18 cellular contexts compared by ENCODE assay signal in genomic region chr13:97068146-97068545, GRCh38.
DNase-seq lines count a peak whose midpoint lies in the region; ATAC-seq and TF ChIP-seq lines count a peak whose summit lies in the region.
"Had no signal": no experiment of that assay in that cellular context is flagged by ENCODE, and none has a peak within 500 bp of the region (broad histone marks: within the 10 kb centered on the region; RNA-seq: fewer than 3 reads in every experiment).

No MANE protein-coding gene starts in this region.

- H3K27ac Mint-ChIP-seq in endothelial cell (ENCODE audit: unreplicated experiment), result no peak overlapping the region
- H3K27ac Mint-ChIP-seq in natural killer cell treated with Interleukin-12 subunit alpha and Interleukin-12 subunit beta and Interleukin-15 and Interleukin-18, amount 100 ng/mL, for 72 hours, result no peak overlapping the region
- H3K27ac Mint-ChIP-seq: activated T-helper 1 cell treated with anti-CD3 and anti-CD28 coated beads, Interleukin-12 subunit alpha, Interleukin-12 subunit beta, Interleukin-2, Interleukin-4 antibody, amounts not matched to agents 30 ng/mL and 10 ng/mL and 1 ng/mL, durations not matched to agents 14 hours and 24 hours and 36 hours had no signal

- peaks cover 0 to 3% (median 2%) of the 10 kb centered on the region in 11 experiments; a peak in 12 of 22 replicates for H3K9me3 ChIP-seq in BLaER1 treated with 17β-estradiol and CSF1 and Interleukin-3, amounts not matched to agents 10 nM and 100 nM (replicated peaks in 1 of 11)
- no peaks in the 10 kb centered on the region for H3K9me3 ChIP-seq in right atrium auricular region
- H3K9me3 ChIP-seq: A549, esophagus muscularis mucosa, uterus had no signal

- H3K9ac ChIP-seq in BLaER1 treated with 17β-estradiol and CSF1 and Interleukin-3, amounts not matched to agents 10 nM and 100 nM, result no peak overlapping the region

- DNase-seq in NCI-H1092 treated with DMSO at 0.1 percent for 48 hours (lab: John Stamatoyannopoulos, UW), result peak; percentile 86
- peak; percentile 98 for DNase-seq in NCI-H748 (lab: John Stamatoyannopoulos, UW; ENCODE audit: unreplicated experiment)
- peak; percentile 6 for DNase-seq in endothelial cell (ENCODE audit: low spot score)
- DNase-seq in natural killer cell treated with Interleukin-12 subunit alpha and Interleukin-12 subunit beta and Interleukin-15 and Interleukin-18, amount 100 ng/mL, for 72 hours (ENCODE audit: low spot score), result no peak
- DNase-seq in right atrium auricular region (ENCODE audit: low spot score), result no peak
- DNase-seq in D341Med (ENCODE audit: low spot score), result no peak
- DNase-seq: activated CD4-positive, alpha-beta T cell treated with anti-CD3 and anti-CD28 coated beads for 1 hour; C1 segment of cervical spinal cord; left ventricle myocardium superior; stimulated activated CD8-positive, alpha-beta memory T cell treated with anti-CD3 and anti-CD28 coated beads, Interleukin-4, amount 100 ng/mL, for 48 hours; uterus had no signal

- no peaks in the 10 kb centered on the region for H3K36me3 ChIP-seq in BLaER1 treated with 17β-estradiol and CSF1 and Interleukin-3, amounts not matched to agents 10 nM and 100 nM
- H3K36me3 ChIP-seq in right atrium auricular region, result no peaks in the 10 kb centered on the region
- H3K36me3 ChIP-seq: esophagus muscularis mucosa, uterus had no signal

- H3K27me3 Mint-ChIP-seq in endothelial cell (ENCODE audit: unreplicated experiment), result peaks cover 10% of the 10 kb centered on the region
- peaks cover 7 to 23% of the 10 kb centered on the region in 2 donors for H3K27me3 Mint-ChIP-seq in natural killer cell treated with Interleukin-12 subunit alpha and Interleukin-12 subunit beta and Interleukin-15 and Interleukin-18, amount 100 ng/mL, for 72 hours

- no peak overlapping the region for H3K27ac ChIP-seq in BLaER1 treated with 17β-estradiol and CSF1 and Interleukin-3, amounts not matched to agents 10 nM and 100 nM
- no peak overlapping the region for H3K27ac ChIP-seq in right atrium auricular region
- H3K27ac ChIP-seq: A549, esophagus muscularis mucosa, RWPE1, uterus had no signal

- ATAC-seq in HG03095 (IDR thresholded peaks at IDR 0.05; ENCODE audit: unreplicated experiment), result no peak
- no peak for ATAC-seq in natural killer cell treated with Interleukin-12 subunit alpha and Interleukin-12 subunit beta and Interleukin-15 and Interleukin-18, amount 100 ng/mL, for 72 hours
- ATAC-seq: A549, K562, left ventricle myocardium superior had no signal

- peaks cover 29% of the 10 kb centered on the region for H3K4me1 Mint-ChIP-seq in endothelial cell (ENCODE audit: unreplicated experiment)
- H3K4me1 Mint-ChIP-seq in natural killer cell treated with Interleukin-12 subunit alpha and Interleukin-12 subunit beta and Interleukin-15 and Interleukin-18, amount 100 ng/mL, for 72 hours (ENCODE audit: low read depth in 2 of 2), result no peaks in the 10 kb centered on the region

- peaks cover 0 to 9% (median 8%) of the 10 kb centered on the region in 10 experiments; a peak in 10 of 20 replicates for H3K4me1 ChIP-seq in BLaER1 treated with 17β-estradiol and CSF1 and Interleukin-3, amounts not matched to agents 10 nM and 100 nM
- no peaks in the 10 kb centered on the region for H3K4me1 ChIP-seq in right atrium auricular region
- H3K4me1 ChIP-seq: A549, uterus had no signal

- no peaks in the 10 kb centered on the region for H4K20me1 ChIP-seq in BLaER1 treated with 17β-estradiol and CSF1 and Interleukin-3, amounts not matched to agents 10 nM and 100 nM

- no peak overlapping the region for H3K4me3 Mint-ChIP-seq in endothelial cell (ENCODE audit: unreplicated experiment)
- H3K4me3 Mint-ChIP-seq in natural killer cell treated with Interleukin-12 subunit alpha and Interleukin-12 subunit beta and Interleukin-15 and Interleukin-18, amount 100 ng/mL, for 72 hours, result no peak overlapping the region
- H3K4me3 Mint-ChIP-seq: activated T-helper 1 cell treated with anti-CD3 and anti-CD28 coated beads, Interleukin-12 subunit alpha, Interleukin-12 subunit beta, Interleukin-2, Interleukin-4 antibody, amounts not matched to agents 30 ng/mL and 10 ng/mL and 1 ng/mL, durations not matched to agents 14 hours and 24 hours and 36 hours had no signal

- TF ChIP-seq CTCF in endothelial cell (IDR thresholded peaks at IDR 0.05; ENCODE audit: unreplicated experiment) (no peak), right atrium auricular region (IDR thresholded peaks at IDR 0.05) (no peak)

- H3K9me3 Mint-ChIP-seq in endothelial cell (ENCODE audit: unreplicated experiment), result peaks cover 5% of the 10 kb centered on the region
- no peaks in the 10 kb centered on the region for H3K9me3 Mint-ChIP-seq in natural killer cell treated with Interleukin-12 subunit alpha and Interleukin-12 subunit beta and Interleukin-15 and Interleukin-18, amount 100 ng/mL, for 72 hours
- H3K9me3 Mint-ChIP-seq: activated T-helper 1 cell treated with anti-CD3 and anti-CD28 coated beads, Interleukin-12 subunit alpha, Interleukin-12 subunit beta, Interleukin-2, Interleukin-4 antibody, amounts not matched to agents 30 ng/mL and 10 ng/mL and 1 ng/mL, durations not matched to agents 14 hours and 24 hours and 36 hours had no signal

- H3K36me3 Mint-ChIP-seq in endothelial cell (ENCODE audit: low read depth, unreplicated experiment), result peaks cover 8% of the 10 kb centered on the region
- no peaks in the 10 kb centered on the region for H3K36me3 Mint-ChIP-seq in natural killer cell treated with Interleukin-12 subunit alpha and Interleukin-12 subunit beta and Interleukin-15 and Interleukin-18, amount 100 ng/mL, for 72 hours

- peak overlapping the region in 8 of 11 experiments; percentile 9 to 51 (median 28); a peak in 9 of 22 replicates for H3K4me2 ChIP-seq in BLaER1 treated with 17β-estradiol and CSF1 and Interleukin-3, amounts not matched to agents 10 nM and 100 nM
- H3K4me2 ChIP-seq: A549 had no signal

- H3K4me3 ChIP-seq in BLaER1 treated with 17β-estradiol and CSF1 and Interleukin-3, amounts not matched to agents 10 nM and 100 nM, result no peak overlapping the region
- H3K4me3 ChIP-seq in right atrium auricular region, result no peak overlapping the region
- H3K4me3 ChIP-seq: A549, esophagus muscularis mucosa, K562, uterus had no signal

- no peaks in the 10 kb centered on the region for H3K27me3 ChIP-seq in BLaER1 treated with 17β-estradiol and CSF1 and Interleukin-3, amounts not matched to agents 10 nM and 100 nM
- no peaks in the 10 kb centered on the region for H3K27me3 ChIP-seq in right atrium auricular region
- H3K27me3 ChIP-seq: esophagus muscularis mucosa, uterus had no signal

Comparison
In these comparisons a context has a peak if more than half of its experiments do, and no peak if none do; other contexts are left out.
1. DNase-seq: peak in NCI-H1092 treated with DMSO at 0.1 percent for 48 hours (single experiment), NCI-H748 (single experiment) and endothelial cell (single experiment); none in natural killer cell treated with Interleukin-12 subunit alpha and Interleukin-12 subunit beta and Interleukin-15 and Interleukin-18, amount 100 ng/mL, for 72 hours (single experiment), right atrium auricular region (single experiment) and D341Med (single experiment).